ENCODE assay signal across 1 cellular context in genomic region chr16:53502331-53503269, GRCh38.
TF ChIP-seq lines count a peak whose summit lies in the region.

Gene AKTIP (minus strand): TSS chr16:53503209. CDS start chr16:53500259, 2,950 bp downstream.

TF ChIP-seq in HepG2, 621 proteins besides CTCF, POLR2A, EP300 and RAD21 (continued from another document and continues in another):
- TF ChIP-seq UBTF (CRISPR knock-in tag; IDR thresholded peaks at IDR 0.05) = peak; percentile 42; the same call in 1 of the 2 replicates
- TF ChIP-seq ZFYVE20 (CRISPR knock-in tag; IDR thresholded peaks at IDR 0.05; ENCODE audit: borderline replicate concordance, low read depth) = 0 out of 2 replicates have a peak, but pooled peaks have one; percentile 49
- no peak for TF ChIP-seq LCORL (IDR thresholded peaks at IDR 0.05)
- no peak for TF ChIP-seq LCORL (CRISPR knock-in tag; IDR thresholded peaks at IDR 0.05)
- TF ChIP-seq MAZ (IDR thresholded peaks at IDR 0.05; ENCODE audit: borderline replicate concordance, low read depth, low read length) = no peak
- TF ChIP-seq MAZ (CRISPR knock-in tag; IDR thresholded peaks at IDR 0.05; ENCODE audit: low read depth) = peak; percentile 14; the same call in 1 of the 2 replicates
- TF ChIP-seq ZNF7 (CRISPR knock-in tag; IDR thresholded peaks at IDR 0.05) = no peak
- no peak for TF ChIP-seq ATF2 (CRISPR knock-in tag; IDR thresholded peaks at IDR 0.05)
- 0 out of 2 replicates have a peak, but pooled peaks have one; percentile 26 for TF ChIP-seq ATF6 (CRISPR knock-in tag; conservative IDR thresholded peaks at IDR 0.05)
- TF ChIP-seq ZNF275 (CRISPR knock-in tag; IDR thresholded peaks at IDR 0.05; ENCODE audit: borderline replicate concordance) = 0 out of 2 replicates have a peak, but pooled peaks have one; percentile 6
- peak; percentile 78 for TF ChIP-seq DNMT1 (CRISPR knock-in tag; IDR thresholded peaks at IDR 0.05)
- TF ChIP-seq MTERF4 (CRISPR knock-in tag; IDR thresholded peaks at IDR 0.05) = peak; percentile 64; the same call in 1 of the 2 replicates
- TF ChIP-seq ZNF383 (CRISPR knock-in tag; IDR thresholded peaks at IDR 0.05; ENCODE audit: borderline replicate concordance) = 0 out of 2 replicates have a peak, but pooled peaks have one; percentile 70
- TF ChIP-seq BHLHE40 (IDR thresholded peaks at IDR 0.05; ENCODE audit: low read length) = no peak
- TF ChIP-seq ZFP36L1 (CRISPR knock-in tag; IDR thresholded peaks at IDR 0.05) = 0 out of 2 replicates have a peak, but pooled peaks have one; percentile 41
- no peak for TF ChIP-seq STAT6 (CRISPR knock-in tag; IDR thresholded peaks at IDR 0.05; ENCODE audit: borderline replicate concordance)
- no peak for TF ChIP-seq ZNF75D (CRISPR knock-in tag; IDR thresholded peaks at IDR 0.05; ENCODE audit: borderline replicate concordance)
- TF ChIP-seq ZNF546 (CRISPR knock-in tag; conservative IDR thresholded peaks at IDR 0.05) = no peak; the same call in 1 of the 2 replicates
- TF ChIP-seq ZNF160 (CRISPR knock-in tag; IDR thresholded peaks at IDR 0.05) = 0 out of 2 replicates have a peak, but pooled peaks have one; percentile 24
- TF ChIP-seq GZF1 (CRISPR knock-in tag; IDR thresholded peaks at IDR 0.05) = peak; percentile 64; the same call in 1 of the 2 replicates
- TF ChIP-seq CAMTA2 (CRISPR knock-in tag; IDR thresholded peaks at IDR 0.05; ENCODE audit: borderline replicate concordance) = peak; percentile 54; the same call in 1 of the 2 replicates
- peak; percentile 34 for TF ChIP-seq ZBTB26 (CRISPR knock-in tag; IDR thresholded peaks at IDR 0.05; ENCODE audit: borderline replicate concordance)
- 0 out of 2 replicates have a peak, but pooled peaks have one; percentile 20 for TF ChIP-seq EED (CRISPR knock-in tag; IDR thresholded peaks at IDR 0.05)
- TF ChIP-seq PITX1 (CRISPR knock-in tag; IDR thresholded peaks at IDR 0.05) = no peak
- peak; percentile 21 for TF ChIP-seq YY1 (IDR thresholded peaks at IDR 0.05; ENCODE audit: insufficient read depth, insufficient replicate concordance, low read depth, low read length)
- no peak for TF ChIP-seq RFX5 (IDR thresholded peaks at IDR 0.05; ENCODE audit: low read depth, low read length)
- no peak; the same call in 1 of the 2 replicates for TF ChIP-seq ZNF225 (CRISPR knock-in tag; IDR thresholded peaks at IDR 0.05)
- TF ChIP-seq MEIS1 (CRISPR knock-in tag; IDR thresholded peaks at IDR 0.05; ENCODE audit: borderline replicate concordance) = peak; percentile 27; the same call in 1 of the 2 replicates
- TF ChIP-seq SNAI1 (CRISPR knock-in tag; IDR thresholded peaks at IDR 0.05; ENCODE audit: borderline replicate concordance) = peak; percentile 84; the same call in 1 of the 2 replicates
- TF ChIP-seq KDM5B (CRISPR knock-in tag; IDR thresholded peaks at IDR 0.05; ENCODE audit: borderline replicate concordance) = 0 out of 2 replicates have a peak, but pooled peaks have one; percentile 63
- no peak; the same call in 1 of the 2 replicates for TF ChIP-seq ZBTB34 (CRISPR knock-in tag; IDR thresholded peaks at IDR 0.05)
- 0 out of 2 replicates have a peak, but pooled peaks have one; percentile 52 for TF ChIP-seq ZNF256 (CRISPR knock-in tag; conservative IDR thresholded peaks at IDR 0.05)
- no peak; the same call in 1 of the 2 replicates for TF ChIP-seq ZNF616 (CRISPR knock-in tag; IDR thresholded peaks at IDR 0.05; ENCODE audit: low read depth)
- peak; percentile 60; the same call in 1 of the 2 replicates for TF ChIP-seq CHCHD3 (CRISPR knock-in tag; IDR thresholded peaks at IDR 0.05)
- no peak for TF ChIP-seq TCF12 (IDR thresholded peaks at IDR 0.05)
- TF ChIP-seq TCF12 (CRISPR knock-in tag; IDR thresholded peaks at IDR 0.05) = peak; percentile 76; the same call in 1 of the 2 replicates
- TF ChIP-seq SPEN (CRISPR knock-in tag; IDR thresholded peaks at IDR 0.05; ENCODE audit: low read depth) = peak; percentile 20; the same call in 1 of the 2 replicates
- TF ChIP-seq HIVEP1 (CRISPR knock-in tag; IDR thresholded peaks at IDR 0.05) = peak; percentile 19; the same call in 1 of the 2 replicates
- TF ChIP-seq CENPT (CRISPR knock-in tag; IDR thresholded peaks at IDR 0.05; ENCODE audit: low read depth) = 0 out of 2 replicates have a peak, but pooled peaks have one; percentile 26
- no peak for TF ChIP-seq ZNF10 (CRISPR knock-in tag; IDR thresholded peaks at IDR 0.05; ENCODE audit: borderline replicate concordance, low read depth)
- 0 out of 2 replicates have a peak, but pooled peaks have one; percentile 24 for TF ChIP-seq BRCA1 (CRISPR knock-in tag; IDR thresholded peaks at IDR 0.05)
- peak; percentile 87 for TF ChIP-seq ZNF709 (CRISPR knock-in tag; IDR thresholded peaks at IDR 0.05)
- peak; percentile 54; the same call in 1 of the 2 replicates for TF ChIP-seq ZBTB43 (CRISPR knock-in tag; conservative IDR thresholded peaks at IDR 0.05)
- TF ChIP-seq ZSCAN21 (CRISPR knock-in tag; IDR thresholded peaks at IDR 0.05; ENCODE audit: borderline replicate concordance) = peak; percentile 31; the same call in 1 of the 2 replicates
- peak; percentile 40; the same call in 1 of the 2 replicates for TF ChIP-seq NR1H2 (CRISPR knock-in tag; IDR thresholded peaks at IDR 0.05; ENCODE audit: borderline replicate concordance, low read depth)
- peak; percentile 19 to 25; a peak in 2 of 4 replicates for TF ChIP-seq KLF16 (CRISPR knock-in tag; IDR thresholded peaks at IDR 0.05)
- 0 out of 2 replicates have a peak, but pooled peaks have one; percentile 37 for TF ChIP-seq ZNF570 (CRISPR knock-in tag; IDR thresholded peaks at IDR 0.05; ENCODE audit: borderline replicate concordance)
- 0 out of 2 replicates have a peak, but pooled peaks have one; percentile 43 for TF ChIP-seq ZSCAN22 (CRISPR knock-in tag; IDR thresholded peaks at IDR 0.05)
- no peak; the same call in 1 of the 2 replicates for TF ChIP-seq IRF2 (CRISPR knock-in tag; IDR thresholded peaks at IDR 0.05)
- 0 out of 2 replicates have a peak, but pooled peaks have one; percentile 23 for TF ChIP-seq POLR2AphosphoS5 (IDR thresholded peaks at IDR 0.05; ENCODE audit: low read depth, low read length)
- no peak for TF ChIP-seq TBL1XR1 (IDR thresholded peaks at IDR 0.05; ENCODE audit: borderline replicate concordance, low read length, partially characterized antibody)
- TF ChIP-seq ZNF101 (CRISPR knock-in tag; IDR thresholded peaks at IDR 0.05; ENCODE audit: borderline replicate concordance, low read depth) = 0 out of 2 replicates have a peak, but pooled peaks have one; percentile 10
- TF ChIP-seq CBFB (CRISPR knock-in tag; IDR thresholded peaks at IDR 0.05) = 0 out of 2 replicates have a peak, but pooled peaks have one; percentile 12
